8 cellular contexts compared by ENCODE assay signal in the genomic region with DNA sequence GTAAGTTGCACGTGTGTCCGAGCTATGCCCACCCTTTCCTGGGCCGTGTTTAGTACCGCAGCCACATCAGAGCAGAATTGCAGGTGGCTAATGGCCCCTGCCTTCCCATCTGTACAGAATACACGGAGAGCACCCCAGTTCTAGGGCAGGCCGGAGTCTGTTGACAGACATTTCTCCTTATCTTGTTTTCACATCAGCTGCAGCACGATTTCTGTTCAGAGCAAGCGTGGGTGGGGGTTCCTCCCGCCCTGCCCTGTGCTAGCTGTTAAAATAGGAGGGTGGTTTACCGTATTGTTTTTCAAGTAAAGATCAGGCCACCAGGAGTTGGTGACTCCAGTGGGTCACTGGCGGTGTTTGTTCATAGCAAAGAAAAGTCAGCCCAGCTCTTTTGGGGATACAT. TPM values are rescaled to one million over a fixed set of nuclear protein-coding genes. Genes with fewer than 3 reads are reported as not detected.
DNase-seq lines count a peak whose midpoint lies in the region; ATAC-seq, FAIRE-seq and TF ChIP-seq lines count a peak whose summit lies in the region.

No MANE protein-coding gene starts in this region.

- H3K27ac ChIP-seq in CD8-positive, alpha-beta T cell (ENCODE audit: low read depth, low read length), result peak overlapping the region; percentile 57
- peak overlapping the region; percentile 75 for H3K27ac ChIP-seq in naive thymus-derived CD4-positive, alpha-beta T cell (ENCODE audit: low read depth, low read length)

- ATAC-seq in CD8-positive, alpha-beta T cell, result peak; percentile 64
- ATAC-seq in HG03280 (IDR thresholded peaks at IDR 0.05; ENCODE audit: unreplicated experiment), result peak; percentile 44
- peak; percentile 82 for ATAC-seq in naive thymus-derived CD4-positive, alpha-beta T cell

- peak overlapping the region; percentile 66 for H3K4me3 Mint-ChIP-seq in CD8-positive, alpha-beta T cell
- peak overlapping the region; percentile 61 to 93 (median 82) for H3K4me3 Mint-ChIP-seq in naive thymus-derived CD4-positive, alpha-beta T cell

- FAIRE-seq in HTR-8/SVneo (lab: Jason Lieb, UNC), result no peak

- H3K36me3 Mint-ChIP-seq in CD8-positive, alpha-beta T cell, result peaks cover 3% of the 10 kb centered on the region
- peaks cover 3 to 18% (median 12%) of the 10 kb centered on the region in 5 donors for H3K36me3 Mint-ChIP-seq in naive thymus-derived CD4-positive, alpha-beta T cell

- no peaks in the 10 kb centered on the region for H3K27me3 Mint-ChIP-seq in CD8-positive, alpha-beta T cell (ENCODE audit: low read depth)
- H3K27me3 Mint-ChIP-seq in naive thymus-derived CD4-positive, alpha-beta T cell, result no peaks in the 10 kb centered on the region

- TF ChIP-seq CTCF in CD8-positive, alpha-beta T cell (IDR thresholded peaks at IDR 0.05), result no peak
- no peak for TF ChIP-seq CTCF in foreskin fibroblast (IDR thresholded peaks at IDR 0.05; ENCODE audit: low read depth, low read length)

- H3K4me1 ChIP-seq in CD8-positive, alpha-beta T cell (ENCODE audit: insufficient read depth, low read length), result peaks cover 90% of the 10 kb centered on the region
- H3K4me1 ChIP-seq in naive thymus-derived CD4-positive, alpha-beta T cell (ENCODE audit: control insufficient read depth in 2 of 2, insufficient read depth in 2 of 2, low read length in 2 of 2), result peaks cover 36 to 71% of the 10 kb centered on the region in 2 donors

- H3K36me3 ChIP-seq in CD8-positive, alpha-beta T cell (ENCODE audit: insufficient read depth, low read length), result no peaks in the 10 kb centered on the region
- H3K36me3 ChIP-seq in naive thymus-derived CD4-positive, alpha-beta T cell (ENCODE audit: control insufficient read depth in 2 of 3, insufficient read depth in 3 of 3, low read length in 3 of 3), result no peaks in the 10 kb centered on the region

- H3K4me3 ChIP-seq in CD8-positive, alpha-beta T cell (ENCODE audit: low read depth, low read length), result peak overlapping the region; percentile 39
- H3K4me3 ChIP-seq in naive thymus-derived CD4-positive, alpha-beta T cell (ENCODE audit: low read length), result peak overlapping the region; percentile 33
- no peak overlapping the region for H3K4me3 ChIP-seq in foreskin fibroblast (ENCODE audit: low read depth in 1 of 2, low read length in 2 of 2)

- H3K27ac Mint-ChIP-seq in CD8-positive, alpha-beta T cell, result peak overlapping the region; percentile 94
- peak overlapping the region; percentile 88 to 99 (median 96) for H3K27ac Mint-ChIP-seq in naive thymus-derived CD4-positive, alpha-beta T cell

- POLR2A ChIA-PET in CD8-positive, alpha-beta T cell (lab: Charles Lee), result interaction anchor here (0.9 to 4.1 kb wide), 18 partner anchors 9 to 365 kb away, joined by 3 to 32 read pairs (median 6); a partner anchor contains a TSS
- POLR2A ChIA-PET in naive thymus-derived CD4-positive, alpha-beta T cell (lab: Charles Lee), result interaction anchor here (0.6 to 7.3 kb wide), 22 partner anchors 10 to 1974 kb away, joined by 3 to 99 read pairs (median 9); a partner anchor contains a TSS

- no peaks in the 10 kb centered on the region for H3K27me3 ChIP-seq in CD8-positive, alpha-beta T cell (ENCODE audit: insufficient read depth, low read length)
- H3K27me3 ChIP-seq in naive thymus-derived CD4-positive, alpha-beta T cell (ENCODE audit: control insufficient read depth in 2 of 2, insufficient read depth in 2 of 2, low read length in 2 of 2), result no peaks in the 10 kb centered on the region

- intact Hi-C loops in CD8-positive, alpha-beta T cell (cut with DNase I, micrococcal nuclease), result loop anchor here (1.0 to 5.0 kb wide), 9 partner anchors 10 to 366 kb away; a partner anchor contains a TSS
- intact Hi-C loops in naive thymus-derived CD4-positive, alpha-beta T cell (cut with micrococcal nuclease), result loop anchor here (1.0 to 10.0 kb wide), 14 partner anchors 8 to 366 kb away; a partner anchor contains a TSS

- H3K4me1 Mint-ChIP-seq in CD8-positive, alpha-beta T cell (ENCODE audit: low read depth), result peaks cover 95% of the 10 kb centered on the region
- peaks cover 56 to 99% (median 91%) of the 10 kb centered on the region in 7 donors for H3K4me1 Mint-ChIP-seq in naive thymus-derived CD4-positive, alpha-beta T cell

- CTCF ChIA-PET in CD8-positive, alpha-beta T cell (lab: Charles Lee), result interaction anchor here (0.8 to 7.8 kb wide), 21 partner anchors 11 to 157 kb away, joined by 3 to 69 read pairs (median 5); a partner anchor contains a TSS
- CTCF ChIA-PET in naive thymus-derived CD4-positive, alpha-beta T cell (lab: Charles Lee), result interaction anchor here (0.7 to 3.8 kb wide), 16 partner anchors 11 to 156 kb away, joined by 3 to 32 read pairs (median 6); a partner anchor contains a TSS

- peak; percentile 27 to 82 (median 65) for DNase-seq in CD8-positive, alpha-beta T cell
- peak; percentile 59 to 77 for DNase-seq in activated CD4-positive, alpha-beta T cell treated with anti-CD3 and anti-CD28 coated beads, Interleukin-2, amount 50 U/mL, for 48 hours
- peak in 8 of 9 donors; percentile 70 to 84 (median 78) for DNase-seq in naive thymus-derived CD4-positive, alpha-beta T cell
- DNase-seq in AG20443 (ENCODE audit: low spot score) (no peak), foreskin fibroblast (no peak), HTR-8/SVneo (ENCODE audit: insufficient read length, low spot score) (no peak), DMS 273 treated with DMSO at 0.1 percent for 48 hours (lab: John Stamatoyannopoulos, UW) (no peak)

- H3K9me3 Mint-ChIP-seq in CD8-positive, alpha-beta T cell, result no peaks in the 10 kb centered on the region
- peaks cover 0 to 3% (median 0%) of the 10 kb centered on the region in 11 donors for H3K9me3 Mint-ChIP-seq in naive thymus-derived CD4-positive, alpha-beta T cell

- no peaks in the 10 kb centered on the region for H3K9me3 ChIP-seq in CD8-positive, alpha-beta T cell (ENCODE audit: low read length)
- no peaks in the 10 kb centered on the region for H3K9me3 ChIP-seq in naive thymus-derived CD4-positive, alpha-beta T cell (ENCODE audit: control insufficient read depth in 2 of 3, low read length in 3 of 3)

RNA-seq across cellular contexts. Expression of a gene that starts 41.1 kb away (rescaled TPM):
- 10 to 100 TPM; 16.7 to 19.3 TPM for total RNA-seq in CD8-positive, alpha-beta T cell
- total RNA-seq in naive thymus-derived CD4-positive, alpha-beta T cell, result 10 to 100 TPM; 10.4 to 49.8 (median 43.2) TPM
- 10 to 100 TPM; 10.3 to 18.7 TPM for polyA plus RNA-seq in naive thymus-derived CD4-positive, alpha-beta T cell

Comparison
In these comparisons a context has a peak if more than half of its experiments do, and no peak if none do; other contexts are left out.
1. DNase-seq: peak in CD8-positive, alpha-beta T cell (7 of 7), activated CD4-positive, alpha-beta T cell treated with anti-CD3 and anti-CD28 coated beads, Interleukin-2, amount 50 U/mL, for 48 hours (2 of 2) and naive thymus-derived CD4-positive, alpha-beta T cell (8 of 9); none in AG20443 (single experiment), foreskin fibroblast (0 of 2), HTR-8/SVneo (single experiment) and DMS 273 treated with DMSO at 0.1 percent for 48 hours (single experiment).
2. H3K4me3 ChIP-seq: peak in CD8-positive, alpha-beta T cell (single experiment) and naive thymus-derived CD4-positive, alpha-beta T cell (single experiment); none in foreskin fibroblast (0 of 2).
3. Peak in every context shown above with its lines, with median percentiles within 50 percentile points of each other: ATAC-seq.